ENCODE assay signal across 1 cellular context in genomic region chr15:89761009-89761831, GRCh38.
A peak's percentile ranks its signal among the peaks of the same experiment; 100 is the strongest.
TF ChIP-seq lines count a peak whose summit lies in the region.

No MANE protein-coding gene starts in this region.

TF ChIP-seq in K562, 482 proteins besides CTCF, POLR2A, EP300 and RAD21:
- TF ChIP-seq, protein P1, sequence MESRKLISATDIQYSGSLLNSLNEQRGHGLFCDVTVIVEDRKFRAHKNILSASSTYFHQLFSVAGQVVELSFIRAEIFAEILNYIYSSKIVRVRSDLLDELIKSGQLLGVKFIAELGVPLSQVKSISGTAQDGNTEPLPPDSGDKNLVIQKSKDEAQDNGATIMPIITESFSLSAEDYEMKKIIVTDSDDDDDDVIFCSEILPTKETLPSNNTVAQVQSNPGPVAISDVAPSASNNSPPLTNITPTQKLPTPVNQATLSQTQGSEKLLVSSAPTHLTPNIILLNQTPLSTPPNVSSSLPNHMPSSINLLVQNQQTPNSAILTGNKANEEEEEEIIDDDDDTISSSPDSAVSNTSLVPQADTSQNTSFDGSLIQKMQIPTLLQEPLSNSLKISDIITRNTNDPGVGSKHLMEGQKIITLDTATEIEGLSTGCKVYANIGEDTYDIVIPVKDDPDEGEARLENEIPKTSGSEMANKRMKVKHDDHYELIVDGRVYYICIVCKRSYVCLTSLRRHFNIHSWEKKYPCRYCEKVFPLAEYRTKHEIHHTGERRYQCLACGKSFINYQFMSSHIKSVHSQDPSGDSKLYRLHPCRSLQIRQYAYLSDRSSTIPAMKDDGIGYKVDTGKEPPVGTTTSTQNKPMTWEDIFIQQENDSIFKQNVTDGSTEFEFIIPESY (CRISPR knock-in tag; IDR thresholded peaks at IDR 0.05): 0 out of 2 replicates have a peak, but pooled peaks have one; percentile 1
- 0 out of 2 replicates have a peak, but pooled peaks have one; percentile 13 for TF ChIP-seq FOXP1 (CRISPR knock-in tag; IDR thresholded peaks at IDR 0.05)
- TF ChIP-seq ELF4 (CRISPR knock-in tag; IDR thresholded peaks at IDR 0.05): no peak
TF ChIP-seq in K562: peak in this region for 2.
